8 cellular contexts compared by ENCODE assay signal in genomic region chr10:22319559-22320558, GRCh38. TPM values are rescaled to one million over a fixed set of nuclear protein-coding genes. Genes with fewer than 3 reads are reported as not detected.
DNase-seq lines count a peak whose midpoint lies in the region; ATAC-seq and TF ChIP-seq lines count a peak whose summit lies in the region.

No MANE protein-coding gene starts in this region.

- peaks cover 68% of the 10 kb centered on the region for H3K4me1 Mint-ChIP-seq in CD4-positive, alpha-beta T cell (ENCODE audit: low read depth)

- no peaks in the 10 kb centered on the region for H3K9me3 Mint-ChIP-seq in CD4-positive, alpha-beta T cell

- no peaks in the 10 kb centered on the region for H3K36me3 ChIP-seq in brain microvascular endothelial cell (replicated peaks)

- H3K27me3 Mint-ChIP-seq in CD4-positive, alpha-beta T cell = peaks cover 55% of the 10 kb centered on the region

- H3K4me1 ChIP-seq in mononuclear cell (ENCODE audit: insufficient read depth, low read length) = peaks cover 44% of the 10 kb centered on the region

- H3K36me3 Mint-ChIP-seq in CD4-positive, alpha-beta T cell (ENCODE audit: low read depth) = peaks cover 34% of the 10 kb centered on the region

- CTCF ChIA-PET in CD4-positive, alpha-beta T cell (lab: Charles Lee) = interaction anchor here (1.2 kb wide), 1 partner anchor 824 kb away, joined by 3 read pairs; no protein-coding TSS in a partner anchor

- H3K27ac Mint-ChIP-seq in CD4-positive, alpha-beta T cell = peak overlapping the region; percentile 90

- peaks cover 27% of the 10 kb centered on the region for H3K27me3 ChIP-seq in CD4-positive, alpha-beta T cell (ENCODE audit: control insufficient read depth, insufficient read depth, low read length)
- H3K27me3 ChIP-seq in brain microvascular endothelial cell (replicated peaks) (peaks cover 11% of the 10 kb centered on the region), mononuclear cell (ENCODE audit: insufficient read depth, low read length) (peaks cover 32% of the 10 kb centered on the region)

- ATAC-seq in CD4-positive, alpha-beta T cell (ENCODE audit: poor library complexity) = no peak
- ATAC-seq in HG03280 (IDR thresholded peaks at IDR 0.05; ENCODE audit: unreplicated experiment) (no peak), HG03039 (IDR thresholded peaks at IDR 0.05; ENCODE audit: unreplicated experiment) (no peak)

- peak overlapping the region; percentile 42 for H3K4me3 ChIP-seq in Jurkat, Clone E6-1 (ENCODE audit: low read length)
- peak overlapping the region; percentile 40 for H3K4me3 ChIP-seq in brain microvascular endothelial cell (ENCODE audit: low read depth, low read length)
- H3K4me3 ChIP-seq in mononuclear cell (ENCODE audit: low read length) = peak overlapping the region; percentile 39

- POLR2A ChIA-PET in CD4-positive, alpha-beta T cell (lab: Charles Lee) = interaction anchor here (1.4 to 3.6 kb wide), 5 partner anchors 20 to 823 kb away, joined by 3 to 26 read pairs (median 12); no protein-coding TSS in a partner anchor

- H3K27ac ChIP-seq in CD4-positive, alpha-beta T cell (ENCODE audit: low read depth, low read length) = peak overlapping the region; percentile 29
- H3K27ac ChIP-seq in brain microvascular endothelial cell = no peak overlapping the region

- H3K4me3 Mint-ChIP-seq in CD4-positive, alpha-beta T cell = peak overlapping the region; percentile 91

- intact Hi-C loops in CD4-positive, alpha-beta T cell (cut with DNase I, micrococcal nuclease) = loop anchor here (2.0 to 10.0 kb wide), 7 partner anchors 68 to 823 kb away; partner anchors contain the start of genes DNAJC1 (in 1 of the 2), PIP4K2A (in 1 of the 2) and SKIDA1 (in 1 of the 2)

- in situ Hi-C loops in brain microvascular endothelial cell (cut with HindIII; ENCODE audit: low pct_ligation_motif_present, low sequenced_read_pairs) = no loop called here

- no peak for TF ChIP-seq CTCF in CD4-positive, alpha-beta T cell (IDR thresholded peaks at IDR 0.05)
- no peak for TF ChIP-seq CTCF in brain microvascular endothelial cell (IDR thresholded peaks at IDR 0.05; ENCODE audit: low read depth, low read length, missing control alignments)

- no peak for DNase-seq in CD4-positive, alpha-beta T cell
- no peak for DNase-seq in Jurkat, Clone E6-1 (ENCODE audit: low read depth, low spot score)
- DNase-seq in brain microvascular endothelial cell (no peak), NCI-H1092 (lab: John Stamatoyannopoulos, UW) (no peak), hepatic stellate cell (ENCODE audit: low spot score) (no peak)

- H3K9me3 ChIP-seq in CD4-positive, alpha-beta T cell (ENCODE audit: control insufficient read depth, low read length) = no peaks in the 10 kb centered on the region
- H3K9me3 ChIP-seq in mononuclear cell (ENCODE audit: low read depth, low read length) = no peaks in the 10 kb centered on the region

RNA-seq across cellular contexts. Expression of gene BMI1, which starts 1.0 kb away (rescaled TPM):
- total RNA-seq in CD4-positive, alpha-beta T cell = 10 to 100 TPM; 65.4 to 69.3 TPM
- polyA plus RNA-seq in Jurkat, Clone E6-1 (2012; ENCODE audit: insufficient read depth, insufficient read length) = 68.3 TPM
- total RNA-seq in mononuclear cell = 67.4 TPM

RNA-seq across cellular contexts. Expression of gene COMMD3, which starts 3.7 kb away (rescaled TPM):
- 10 to 100 TPM; 43.2 to 51.0 TPM for total RNA-seq in CD4-positive, alpha-beta T cell
- 127 TPM for polyA plus RNA-seq in Jurkat, Clone E6-1 (2012; ENCODE audit: insufficient read depth, insufficient read length)
- 21.5 TPM for total RNA-seq in mononuclear cell

RNA-seq across cellular contexts. Expression of gene SPAG6, which starts 25.4 kb away (rescaled TPM):
- not detected for total RNA-seq in CD4-positive, alpha-beta T cell
- not detected for polyA plus RNA-seq in Jurkat, Clone E6-1 (2012; ENCODE audit: insufficient read depth, insufficient read length)
- total RNA-seq in mononuclear cell = not detected
